Comparison of ENCODE assay signal across 19 cellular contexts in genomic region chr7:2259480-2259879, GRCh38. TPM values are rescaled to one million over a fixed set of nuclear protein-coding genes. Genes with fewer than 3 reads are reported as not detected.
DNase-seq lines count a peak whose midpoint lies in the region; ATAC-seq and TF ChIP-seq lines count a peak whose summit lies in the region.
"Had no signal": no experiment of that assay in that cellular context is flagged by ENCODE, and none has a peak within 500 bp of the region (broad histone marks: within the 10 kb centered on the region; RNA-seq: fewer than 3 reads in every experiment).

No MANE protein-coding gene starts in this region.

- H3K4me3 Mint-ChIP-seq in activated CD8-positive, alpha-beta T cell treated with anti-CD3 and anti-CD28 coated beads for 36 hours = no peak overlapping the region
- H3K4me3 Mint-ChIP-seq in natural killer cell treated with Interleukin-12 subunit alpha and Interleukin-12 subunit beta and Interleukin-15 and Interleukin-18, amount 100 ng/mL, for 72 hours = peak overlapping the region; percentile 17
- H3K4me3 Mint-ChIP-seq: activated T-cell treated with anti-CD3 and anti-CD28 coated beads, Interleukin-2, amount 50 U/mL, for 4 hours had no signal

- intact Hi-C loops in activated CD8-positive, alpha-beta T cell treated with anti-CD3 and anti-CD28 coated beads for 36 hours (cut with micrococcal nuclease) = no loop called here

- peaks cover 36% of the 10 kb centered on the region for H3K36me3 ChIP-seq in GM06990 (ENCODE audit: control insufficient read depth, insufficient read depth, low read length)

- POLR2A ChIA-PET in activated CD8-positive, alpha-beta T cell treated with anti-CD3 and anti-CD28 coated beads for 36 hours (lab: Charles Lee) = no interaction called here

- ATAC-seq in GM21619 (IDR thresholded peaks at IDR 0.05; ENCODE audit: unreplicated experiment) = peak; percentile 5
- no peak for ATAC-seq in activated CD8-positive, alpha-beta T cell treated with anti-CD3 and anti-CD28 coated beads for 36 hours
- ATAC-seq in natural killer cell treated with Interleukin-12 subunit alpha and Interleukin-12 subunit beta and Interleukin-15 and Interleukin-18, amount 100 ng/mL, for 72 hours = no peak
- ATAC-seq: gastrocnemius medialis, Panc1, right cardiac atrium had no signal

- CTCF ChIA-PET in activated CD8-positive, alpha-beta T cell treated with anti-CD3 and anti-CD28 coated beads for 36 hours (lab: Charles Lee) = interaction anchor here (1.9 to 2.4 kb wide), 2 partner anchors 12 to 88 kb away, joined by 5 to 9 read pairs; no protein-coding TSS in a partner anchor

- no peaks in the 10 kb centered on the region for H3K27me3 ChIP-seq in GM06990 (replicated peaks; ENCODE audit: control insufficient read depth, insufficient read depth, low read length)
- H3K27me3 ChIP-seq: gastrocnemius medialis, upper lobe of left lung had no signal

- no peak for TF ChIP-seq CTCF in GM06990 (IDR thresholded peaks at IDR 0.05; ENCODE audit: insufficient read depth, low read length, poor library complexity, severe bottlenecking)
- TF ChIP-seq CTCF in activated CD8-positive, alpha-beta T cell treated with anti-CD3 and anti-CD28 coated beads for 36 hours (IDR thresholded peaks at IDR 0.05) = no peak

- 0 out of 2 replicates have a peak overlapping the region, but pooled peaks have one; percentile 1 for H3K4me3 ChIP-seq in GM06990 (replicated peaks; ENCODE audit: low read depth, low read length)
- H3K4me3 ChIP-seq: gastrocnemius medialis, SK-N-MC, upper lobe of left lung had no signal

- DNase-seq in GM06990 (ENCODE audit: extremely low read depth, insufficient read length) = no peak
- no peak for DNase-seq in activated CD8-positive, alpha-beta T cell treated with anti-CD3 and anti-CD28 coated beads for 36 hours
- no peak for DNase-seq in natural killer cell treated with Interleukin-12 subunit alpha and Interleukin-12 subunit beta and Interleukin-15 and Interleukin-18, amount 100 ng/mL, for 72 hours (ENCODE audit: low spot score)
- no peak for DNase-seq in NCI-H1105 treated with DMSO at 0.1 percent for 48 hours (lab: John Stamatoyannopoulos, UW)
- DNase-seq in middle frontal gyrus (ENCODE audit: extremely low spot score, low spot score) = no peak
- DNase-seq in cerebellar nuclear complex (lab: John Stamatoyannopoulos, UW) = no peak
- no peak for DNase-seq in mesenteric fat pad (ENCODE audit: low spot score)
- DNase-seq: activated CD4-positive, alpha-beta T cell treated with anti-CD3 and anti-CD28 coated beads, Interleukin-2, amount 50 U/mL, for 48 hours; activated T-cell treated with anti-CD3 and anti-CD28 coated beads, Interleukin-2, amount 50 U/mL, for 4 hours; gastrocnemius medialis; NCI-H1436; NCI-H2171 treated with DMSO at 0.1 percent for 48 hours; NCI-H748 treated with DMSO at 0.1 percent for 48 hours; stimulated activated naive CD4-positive, alpha-beta T cell had no signal

- H3K27me3 Mint-ChIP-seq in activated CD8-positive, alpha-beta T cell treated with anti-CD3 and anti-CD28 coated beads for 36 hours = no peaks in the 10 kb centered on the region
- H3K27me3 Mint-ChIP-seq in natural killer cell treated with Interleukin-12 subunit alpha and Interleukin-12 subunit beta and Interleukin-15 and Interleukin-18, amount 100 ng/mL, for 72 hours = no peaks in the 10 kb centered on the region

- no peaks in the 10 kb centered on the region for H3K9me3 Mint-ChIP-seq in activated CD8-positive, alpha-beta T cell treated with anti-CD3 and anti-CD28 coated beads for 36 hours
- no peaks in the 10 kb centered on the region for H3K9me3 Mint-ChIP-seq in natural killer cell treated with Interleukin-12 subunit alpha and Interleukin-12 subunit beta and Interleukin-15 and Interleukin-18, amount 100 ng/mL, for 72 hours
- H3K9me3 Mint-ChIP-seq: activated T-cell treated with anti-CD3 and anti-CD28 coated beads, Interleukin-2, amount 50 U/mL, for 4 hours had no signal

- peaks cover 11% of the 10 kb centered on the region for H3K36me3 Mint-ChIP-seq in activated CD8-positive, alpha-beta T cell treated with anti-CD3 and anti-CD28 coated beads for 36 hours (ENCODE audit: low read depth)
- H3K36me3 Mint-ChIP-seq in natural killer cell treated with Interleukin-12 subunit alpha and Interleukin-12 subunit beta and Interleukin-15 and Interleukin-18, amount 100 ng/mL, for 72 hours = no peaks in the 10 kb centered on the region

- peaks cover 14% of the 10 kb centered on the region for H3K4me1 Mint-ChIP-seq in activated CD8-positive, alpha-beta T cell treated with anti-CD3 and anti-CD28 coated beads for 36 hours (ENCODE audit: low read depth)
- peaks cover 11 to 19% of the 10 kb centered on the region in 2 donors for H3K4me1 Mint-ChIP-seq in natural killer cell treated with Interleukin-12 subunit alpha and Interleukin-12 subunit beta and Interleukin-15 and Interleukin-18, amount 100 ng/mL, for 72 hours (ENCODE audit: low read depth in 2 of 2)

- peak overlapping the region; percentile 58 for H3K27ac Mint-ChIP-seq in activated CD8-positive, alpha-beta T cell treated with anti-CD3 and anti-CD28 coated beads for 36 hours
- H3K27ac Mint-ChIP-seq in natural killer cell treated with Interleukin-12 subunit alpha and Interleukin-12 subunit beta and Interleukin-15 and Interleukin-18, amount 100 ng/mL, for 72 hours = peak overlapping the region in 1 of 2 donors; percentile 20

RNA-seq across cellular contexts. Expression of gene NUDT1, which starts 17.5 kb away (rescaled TPM):
- total RNA-seq in activated CD8-positive, alpha-beta T cell treated with anti-CD3 and anti-CD28 coated beads for 36 hours = 10 to 100 TPM; 90.2 to 93.9 TPM
- total RNA-seq in natural killer cell treated with Interleukin-12 subunit alpha and Interleukin-12 subunit beta and Interleukin-15 and Interleukin-18, amount 100 ng/mL, for 72 hours = 10 to 100 TPM; 31.7 to 65.2 TPM
- 16.3 TPM for total RNA-seq in mesenteric fat pad

RNA-seq across cellular contexts. Expression of gene MRM2, which starts 17.5 kb away (rescaled TPM):
- 10 to 100 TPM; 30.3 to 31.9 TPM for total RNA-seq in activated CD8-positive, alpha-beta T cell treated with anti-CD3 and anti-CD28 coated beads for 36 hours
- total RNA-seq in natural killer cell treated with Interleukin-12 subunit alpha and Interleukin-12 subunit beta and Interleukin-15 and Interleukin-18, amount 100 ng/mL, for 72 hours = 10 to 100 TPM; 30.0 to 34.5 TPM
- 19.7 TPM for total RNA-seq in mesenteric fat pad

RNA-seq across cellular contexts. Expression of gene MAD1L1, which starts 26.7 kb away (rescaled TPM):
- total RNA-seq in activated CD8-positive, alpha-beta T cell treated with anti-CD3 and anti-CD28 coated beads for 36 hours = 10 to 100 TPM; 40.0 to 44.7 TPM
- total RNA-seq in natural killer cell treated with Interleukin-12 subunit alpha and Interleukin-12 subunit beta and Interleukin-15 and Interleukin-18, amount 100 ng/mL, for 72 hours = 10 to 100 TPM; 39.5 to 79.4 TPM
- 32.2 TPM for total RNA-seq in mesenteric fat pad

RNA-seq across cellular contexts. Expression of gene SNX8, which starts 54.8 kb away (rescaled TPM):
- total RNA-seq in activated CD8-positive, alpha-beta T cell treated with anti-CD3 and anti-CD28 coated beads for 36 hours = 10 to 100 TPM; 31.7 to 36.8 TPM
- 10 to 100 TPM; 28.9 to 34.5 TPM for total RNA-seq in natural killer cell treated with Interleukin-12 subunit alpha and Interleukin-12 subunit beta and Interleukin-15 and Interleukin-18, amount 100 ng/mL, for 72 hours
- 69.0 TPM for total RNA-seq in mesenteric fat pad
